8 cellular contexts compared by ENCODE assay signal in genomic region chr15:65085990-65086679, GRCh38. TPM values are rescaled to one million over a fixed set of nuclear protein-coding genes. Genes with fewer than 3 reads are reported as not detected.
DNase-seq lines count a peak whose midpoint lies in the region; ATAC-seq, FAIRE-seq and TF ChIP-seq lines count a peak whose summit lies in the region.

No MANE protein-coding gene starts in this region.

- H3K27me3 ChIP-seq in liver (ENCODE audit: control insufficient read depth in 4 of 4, insufficient read depth in 4 of 4, low read length in 3 of 4), result no peaks in the 10 kb centered on the region
- peaks cover 8% of the 10 kb centered on the region for H3K27me3 ChIP-seq in CD8-positive, alpha-beta memory T cell (ENCODE audit: insufficient read depth, low read length, poor library complexity, severe bottlenecking)

- intact Hi-C loops in activated CD8-positive, alpha-beta T cell treated with anti-CD3 and anti-CD28 coated beads for 36 hours (cut with micrococcal nuclease), result no loop called here

- no peak for ATAC-seq in activated CD8-positive, alpha-beta T cell treated with anti-CD3 and anti-CD28 coated beads for 36 hours
- no peak for ATAC-seq in HG03439 (IDR thresholded peaks at IDR 0.05; ENCODE audit: unreplicated experiment)

- CTCF ChIA-PET in activated CD8-positive, alpha-beta T cell treated with anti-CD3 and anti-CD28 coated beads for 36 hours (lab: Charles Lee), result interaction anchor here (0.7 to 3.5 kb wide), 10 partner anchors 8 to 284 kb away, joined by 3 to 17 read pairs (median 3); partner anchors contain the start of gene KBTBD13
- CTCF ChIA-PET in CD8-positive, alpha-beta memory T cell (lab: Charles Lee), result interaction anchor here (2.1 kb wide), 1 partner anchor 8 kb away, joined by 5 read pairs; no protein-coding TSS in a partner anchor

- no peaks in the 10 kb centered on the region for H3K36me3 Mint-ChIP-seq in activated CD8-positive, alpha-beta T cell treated with anti-CD3 and anti-CD28 coated beads for 36 hours (ENCODE audit: low read depth)
- H3K36me3 Mint-ChIP-seq in CD8-positive, alpha-beta memory T cell, result no peaks in the 10 kb centered on the region

- H3K27me3 Mint-ChIP-seq in activated CD8-positive, alpha-beta T cell treated with anti-CD3 and anti-CD28 coated beads for 36 hours, result peaks cover 19% of the 10 kb centered on the region
- H3K27me3 Mint-ChIP-seq in CD8-positive, alpha-beta memory T cell, result peaks cover 26 to 39% of the 10 kb centered on the region in 2 donors

- H3K9me3 ChIP-seq in liver (ENCODE audit: control insufficient read depth in 4 of 4, low read length in 3 of 4), result no peaks in the 10 kb centered on the region
- H3K9me3 ChIP-seq in CD8-positive, alpha-beta memory T cell (ENCODE audit: low read length), result no peaks in the 10 kb centered on the region

- no peak overlapping the region for H3K27ac ChIP-seq in liver (ENCODE audit: low read depth in 1 of 2, low read length in 2 of 2)
- H3K27ac ChIP-seq in CD8-positive, alpha-beta memory T cell (ENCODE audit: low read depth, low read length), result no peak overlapping the region

- H3K36me3 ChIP-seq in liver (ENCODE audit: control insufficient read depth in 4 of 4, insufficient read depth in 3 of 4, low read depth in 1 of 4, low read length in 3 of 4), result no peaks in the 10 kb centered on the region
- H3K36me3 ChIP-seq in CD8-positive, alpha-beta memory T cell (ENCODE audit: insufficient read depth, low read length), result no peaks in the 10 kb centered on the region

- POLR2A ChIA-PET in activated CD8-positive, alpha-beta T cell treated with anti-CD3 and anti-CD28 coated beads for 36 hours (lab: Charles Lee), result interaction anchor here (1.1 to 1.3 kb wide), 3 partner anchors 9 to 325 kb away, joined by 3 to 4 read pairs (median 3); no protein-coding TSS in a partner anchor
- POLR2A ChIA-PET in CD8-positive, alpha-beta memory T cell (lab: Charles Lee), result no interaction called here

- no peak overlapping the region for H3K4me3 ChIP-seq in liver (ENCODE audit: low read depth in 1 of 3, low read length in 3 of 3)
- H3K4me3 ChIP-seq in CD8-positive, alpha-beta memory T cell (ENCODE audit: low read length), result no peak overlapping the region

- no peak for TF ChIP-seq POLR2A in GM12892 (IDR thresholded peaks at IDR 0.05; ENCODE audit: low read depth, low read length)

- 95% methylated on average over 6 of the region's 6 CpGs for WGBS in liver

- peak; percentile 39 to 65 for TF ChIP-seq RAD21 in liver (IDR thresholded peaks at IDR 0.05)

- H3K4me3 Mint-ChIP-seq in activated CD8-positive, alpha-beta T cell treated with anti-CD3 and anti-CD28 coated beads for 36 hours, result no peak overlapping the region
- no peak overlapping the region for H3K4me3 Mint-ChIP-seq in CD8-positive, alpha-beta memory T cell

- no peaks in the 10 kb centered on the region for H3K9me3 Mint-ChIP-seq in activated CD8-positive, alpha-beta T cell treated with anti-CD3 and anti-CD28 coated beads for 36 hours
- no peaks in the 10 kb centered on the region for H3K9me3 Mint-ChIP-seq in CD8-positive, alpha-beta memory T cell

- peaks cover 17 to 43% (median 29%) of the 10 kb centered on the region in 4 donors for H3K4me1 ChIP-seq in liver (ENCODE audit: control insufficient read depth in 4 of 4, insufficient read depth in 4 of 4, low read length in 3 of 4)
- peaks cover 13% of the 10 kb centered on the region for H3K4me1 ChIP-seq in CD8-positive, alpha-beta memory T cell (ENCODE audit: insufficient read depth, low read length)

- H3K9ac ChIP-seq in liver (ENCODE audit: low read depth in 1 of 2, low read length in 2 of 2), result no peak overlapping the region

- peak; percentile 77 for FAIRE-seq in GM12892 (lab: Jason Lieb, UNC)

- DNase-seq in AG09319 (ENCODE audit: extremely low read depth, low read depth) (no peak), GM12892 (ENCODE audit: insufficient read length) (no peak), NCI-H1048 (lab: John Stamatoyannopoulos, UW) (no peak), NCI-H446 treated with DMSO at 0.1 percent for 48 hours (lab: John Stamatoyannopoulos, UW) (no peak)
- DNase-seq in activated CD8-positive, alpha-beta T cell treated with anti-CD3 and anti-CD28 coated beads for 36 hours, result peak; percentile 51
- DNase-seq in CD8-positive, alpha-beta memory T cell, result no peak

- H3K27ac Mint-ChIP-seq in activated CD8-positive, alpha-beta T cell treated with anti-CD3 and anti-CD28 coated beads for 36 hours, result no peak overlapping the region
- peak overlapping the region in 3 of 8 donors; percentile 17 to 58 (median 26) for H3K27ac Mint-ChIP-seq in CD8-positive, alpha-beta memory T cell

- peaks cover 18% of the 10 kb centered on the region for H3K4me1 Mint-ChIP-seq in activated CD8-positive, alpha-beta T cell treated with anti-CD3 and anti-CD28 coated beads for 36 hours (ENCODE audit: low read depth)
- peaks cover 9 to 10% (median 10%) of the 10 kb centered on the region in 3 donors for H3K4me1 Mint-ChIP-seq in CD8-positive, alpha-beta memory T cell

- TF ChIP-seq CTCF in AG09319 (IDR thresholded peaks at IDR 0.05; ENCODE audit: low read depth, low read length) (peak; percentile 49), liver (IDR thresholded peaks at IDR 0.05; ENCODE audit: low read depth, low read length, missing input control) (peak; percentile 35)
- TF ChIP-seq CTCF in activated CD8-positive, alpha-beta T cell treated with anti-CD3 and anti-CD28 coated beads for 36 hours (IDR thresholded peaks at IDR 0.05), result peak; percentile 13

TF ChIP-seq in liver, 16 proteins besides CTCF, POLR2A, EP300 and RAD21:
- TF ChIP-seq ZBTB33 (IDR thresholded peaks at IDR 0.05) (no peak), FOXA2 (IDR thresholded peaks at IDR 0.05) (no peak)

RNA-seq across cellular contexts. Expression of gene KBTBD13, which starts 9.6 kb away (rescaled TPM):
- polyA plus RNA-seq in GM12892 (2012; ENCODE audit: missing spikeins), result not detected
- not detected for total RNA-seq in activated CD8-positive, alpha-beta T cell treated with anti-CD3 and anti-CD28 coated beads for 36 hours
- total RNA-seq in liver, result not detected
- polyA plus RNA-seq in liver, result not detected
- not detected for total RNA-seq in CD8-positive, alpha-beta memory T cell
- not detected for polyA plus RNA-seq in CD8-positive, alpha-beta memory T cell

RNA-seq across cellular contexts. Expression of gene RASL12, which starts 18.3 kb away (rescaled TPM):
- polyA plus RNA-seq in GM12892 (2012; ENCODE audit: missing spikeins), result not detected
- not detected for total RNA-seq in activated CD8-positive, alpha-beta T cell treated with anti-CD3 and anti-CD28 coated beads for 36 hours
- total RNA-seq in liver, result under 1 TPM; 0.70 to 0.92 TPM
- polyA plus RNA-seq in liver, result under 1 TPM; 0.50 to 0.57 TPM
- not detected for total RNA-seq in CD8-positive, alpha-beta memory T cell
- polyA plus RNA-seq in CD8-positive, alpha-beta memory T cell, result not detected

RNA-seq across cellular contexts. Expression of gene UBAP1L, which starts 28.9 kb away (rescaled TPM):
- polyA plus RNA-seq in GM12892 (2012; ENCODE audit: missing spikeins), result 2.2 TPM
- 1 to 10 TPM; 2.9 to 3.3 TPM for total RNA-seq in activated CD8-positive, alpha-beta T cell treated with anti-CD3 and anti-CD28 coated beads for 36 hours
- total RNA-seq in liver, result 1 to 10 TPM in 1 of 2 donors, under 1 TPM in 1; 0.79 to 6.9 TPM
- polyA plus RNA-seq in liver, result 1 to 10 TPM in 1 of 2 donors, under 1 TPM in 1; 0.57 to 1.0 TPM
- total RNA-seq in CD8-positive, alpha-beta memory T cell, result 1 to 10 TPM; 3.5 TPM
- polyA plus RNA-seq in CD8-positive, alpha-beta memory T cell, result 0.45 TPM

RNA-seq across cellular contexts. Expression of gene SLC51B, which starts 40.9 kb away (rescaled TPM):
- not detected for polyA plus RNA-seq in GM12892 (2012; ENCODE audit: missing spikeins)
- total RNA-seq in activated CD8-positive, alpha-beta T cell treated with anti-CD3 and anti-CD28 coated beads for 36 hours, result not detected
- 1 to 10 TPM in 1 of 2 donors, under 1 TPM in 1; 0.25 to 2.1 TPM for total RNA-seq in liver
- polyA plus RNA-seq in liver, result 1 to 10 TPM in 1 of 2 donors, under 1 TPM in 1; 0.33 to 1.9 TPM
- total RNA-seq in CD8-positive, alpha-beta memory T cell, result not detected
- polyA plus RNA-seq in CD8-positive, alpha-beta memory T cell, result not detected

RNA-seq across cellular contexts. Expression of gene PDCD7, which starts 47.5 kb away (rescaled TPM):
- 19.6 TPM for polyA plus RNA-seq in GM12892 (2012; ENCODE audit: missing spikeins)
- 10 to 100 TPM; 33.8 to 35.1 TPM for total RNA-seq in activated CD8-positive, alpha-beta T cell treated with anti-CD3 and anti-CD28 coated beads for 36 hours
- 1 to 10 TPM; 8.5 to 9.5 TPM for total RNA-seq in liver
- polyA plus RNA-seq in liver, result 1 to 10 TPM; 3.0 to 4.9 TPM
- 10 to 100 TPM; 33.6 to 39.6 TPM for total RNA-seq in CD8-positive, alpha-beta memory T cell
- polyA plus RNA-seq in CD8-positive, alpha-beta memory T cell, result 21.7 TPM
